In genomic region chr17:47663997-47664941, GRCh38 we compare ENCODE assay signal across 8 cellular contexts. TPM values are rescaled to one million over a fixed set of nuclear protein-coding genes. Genes with fewer than 3 reads are reported as not detected.
DNase-seq lines count a peak whose midpoint lies in the region; ATAC-seq and TF ChIP-seq lines count a peak whose summit lies in the region.

No MANE protein-coding gene starts in this region.

- peaks cover 43% of the 10 kb centered on the region for H3K4me1 Mint-ChIP-seq in activated naive CD8-positive, alpha-beta T cell treated with anti-CD3 and anti-CD28 coated beads, Interleukin-2, amount 50 U/mL, for 24 hours

- intact Hi-C loops in sigmoid colon (cut with DNase I): loop anchor here (5.0 kb wide), 1 partner anchor 138 kb away; no protein-coding TSS in a partner anchor

- no peak for TF ChIP-seq POLR2A in sigmoid colon (IDR thresholded peaks at IDR 0.05)

- peak; percentile 55 for ATAC-seq in activated naive CD8-positive, alpha-beta T cell treated with anti-CD3 and anti-CD28 coated beads, Interleukin-2, amount 50 U/mL, for 24 hours
- ATAC-seq in GM21515 (IDR thresholded peaks at IDR 0.05; ENCODE audit: unreplicated experiment): no peak
- no peak for ATAC-seq in HG03159 (IDR thresholded peaks at IDR 0.05; ENCODE audit: unreplicated experiment)

- peaks cover 79% of the 10 kb centered on the region for H3K36me3 Mint-ChIP-seq in activated naive CD8-positive, alpha-beta T cell treated with anti-CD3 and anti-CD28 coated beads, Interleukin-2, amount 50 U/mL, for 24 hours (ENCODE audit: low read depth)

- no peaks in the 10 kb centered on the region for H3K27me3 Mint-ChIP-seq in activated naive CD8-positive, alpha-beta T cell treated with anti-CD3 and anti-CD28 coated beads, Interleukin-2, amount 50 U/mL, for 24 hours

- peak overlapping the region; percentile 28 for H3K4me3 Mint-ChIP-seq in activated naive CD8-positive, alpha-beta T cell treated with anti-CD3 and anti-CD28 coated beads, Interleukin-2, amount 50 U/mL, for 24 hours

- DNase-seq in GM12864 (ENCODE audit: low read depth) (no peak), NCI-H1092 (lab: John Stamatoyannopoulos, UW) (peak; percentile 23), SW480 (ENCODE audit: low spot score) (peak; percentile 64), right atrium auricular region (ENCODE audit: low spot score) (no peak), sigmoid colon (peak; percentile 68)
- peak; percentile 56 for DNase-seq in activated naive CD8-positive, alpha-beta T cell treated with anti-CD3 and anti-CD28 coated beads, Interleukin-2, amount 50 U/mL, for 24 hours

- H3K27me3 ChIP-seq in right atrium auricular region: no peaks in the 10 kb centered on the region
- no peaks in the 10 kb centered on the region for H3K27me3 ChIP-seq in sigmoid colon

- H3K27ac ChIP-seq in right atrium auricular region: no peak overlapping the region
- peak overlapping the region in 1 of 4 donors; percentile 19 for H3K27ac ChIP-seq in sigmoid colon

- H3K9me3 Mint-ChIP-seq in activated naive CD8-positive, alpha-beta T cell treated with anti-CD3 and anti-CD28 coated beads, Interleukin-2, amount 50 U/mL, for 24 hours: no peaks in the 10 kb centered on the region

- TF ChIP-seq EP300 in sigmoid colon (IDR thresholded peaks at IDR 0.05): no peak

- H3K4me3 ChIP-seq in GM12864 (ENCODE audit: low read depth, low read length): no peak overlapping the region
- H3K4me3 ChIP-seq in right atrium auricular region: no peak overlapping the region
- H3K4me3 ChIP-seq in sigmoid colon: no peak overlapping the region

- WGBS in sigmoid colon, 2 donors: 38 to 41% methylated on average over 6 of the region's 6 CpGs

- peak overlapping the region; percentile 35 for H3K27ac Mint-ChIP-seq in activated naive CD8-positive, alpha-beta T cell treated with anti-CD3 and anti-CD28 coated beads, Interleukin-2, amount 50 U/mL, for 24 hours

- no peaks in the 10 kb centered on the region for H3K9me3 ChIP-seq in right atrium auricular region
- no peaks in the 10 kb centered on the region for H3K9me3 ChIP-seq in sigmoid colon

- H3K4me1 ChIP-seq in right atrium auricular region (no peaks in the 10 kb centered on the region), sigmoid colon (peaks cover 0 to 16% (median 8%) of the 10 kb centered on the region in 4 donors)

- H3K36me3 ChIP-seq in right atrium auricular region: peaks cover 90% of the 10 kb centered on the region
- H3K36me3 ChIP-seq in sigmoid colon: peaks cover 26 to 98% (median 73%) of the 10 kb centered on the region in 4 donors

- peak; percentile 77 for TF ChIP-seq CTCF in GM12864 (IDR thresholded peaks at IDR 0.05; ENCODE audit: low read depth, low read length, missing control alignments)
- TF ChIP-seq CTCF in right atrium auricular region (IDR thresholded peaks at IDR 0.05): peak; percentile 41 to 83
- TF ChIP-seq CTCF in sigmoid colon (IDR thresholded peaks at IDR 0.05): peak; percentile 41 to 68 (median 60)

RNA-seq across cellular contexts. Expression of gene KPNB1, which starts 14.6 kb away (rescaled TPM):
- total RNA-seq in right atrium auricular region (100 to 1,000 TPM in 1 of 2 donors, 10 to 100 TPM in 1; 91.4 to 102 TPM), sigmoid colon (100 to 1,000 TPM; 185 to 268 (median 214) TPM)
- 100 to 1,000 TPM in 1 of 3 donors, 10 to 100 TPM in 2; 23.4 to 103 (median 39.1) TPM for polyA plus RNA-seq in sigmoid colon

RNA-seq across cellular contexts. Expression of gene TBKBP1, which starts 29.7 kb away (rescaled TPM):
- total RNA-seq in right atrium auricular region: 10 to 100 TPM; 10.9 to 13.7 TPM
- 10 to 100 TPM in 2 of 4 donors, 1 to 10 TPM in 2; 7.8 to 25.5 (median 11.2) TPM for total RNA-seq in sigmoid colon
- 1 to 10 TPM; 3.5 to 4.6 (median 4.2) TPM for polyA plus RNA-seq in sigmoid colon

Comparison
In these comparisons a context has a peak if more than half of its experiments do, and no peak if none do; other contexts are left out.
1. DNase-seq: peak in NCI-H1092 (single experiment), SW480 (single experiment), activated naive CD8-positive, alpha-beta T cell treated with anti-CD3 and anti-CD28 coated beads, Interleukin-2, amount 50 U/mL, for 24 hours (single experiment) and sigmoid colon (single experiment); none in GM12864 (single experiment) and right atrium auricular region (single experiment).
2. Peak in every context shown above with its lines, with median percentiles within 50 percentile points of each other: CTCF ChIP-seq.